Comparison of ENCODE assay signal across 8 cellular contexts in the genomic region with DNA sequence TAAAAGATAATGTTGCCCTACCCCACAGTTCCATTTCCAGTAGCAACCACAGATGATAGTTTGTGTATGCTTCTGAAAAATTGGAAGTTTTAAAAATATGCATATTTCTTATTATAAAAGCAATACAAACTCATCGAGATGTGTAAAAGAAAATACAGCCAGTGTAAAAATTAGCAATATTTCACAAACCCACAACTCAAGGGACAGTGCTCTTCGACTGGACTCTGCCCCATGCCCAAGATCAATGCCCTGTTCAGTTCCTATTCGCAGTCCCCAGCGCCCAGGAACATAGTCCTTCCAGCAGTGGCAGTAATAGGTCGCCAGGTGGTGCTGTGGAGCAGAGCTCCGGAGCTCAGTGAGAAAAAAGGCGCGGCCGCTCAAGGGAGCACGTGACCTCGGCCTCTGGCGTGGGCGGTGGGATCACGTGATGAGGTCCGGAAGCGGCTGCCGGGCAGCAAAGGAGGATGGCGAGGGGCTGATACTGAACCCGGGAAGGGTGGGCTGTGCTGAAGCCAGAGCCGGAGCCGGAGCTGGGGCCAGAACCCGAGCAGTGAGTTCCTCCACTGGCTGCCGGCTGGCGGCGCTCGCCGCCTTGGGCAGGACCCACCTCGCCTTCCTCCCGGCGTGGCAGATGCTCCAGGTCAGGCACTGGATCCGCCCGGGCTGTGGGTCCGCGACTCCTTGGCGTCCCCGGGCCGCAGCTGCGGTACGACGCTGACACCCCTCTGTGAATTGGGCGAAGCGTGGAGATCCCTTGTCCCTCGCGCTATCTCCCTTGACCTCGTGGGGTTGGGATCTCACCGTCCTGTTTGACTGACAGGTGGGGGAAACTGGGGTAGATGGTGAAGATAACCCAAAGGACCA. TPM values are rescaled to one million over a fixed set of nuclear protein-coding genes. Genes with fewer than 3 reads are reported as not detected.
A peak's percentile ranks its signal among the peaks of the same experiment; 100 is the strongest.
DNase-seq lines count a peak whose midpoint lies in the region; ATAC-seq, FAIRE-seq and TF ChIP-seq lines count a peak whose summit lies in the region.

A gene (plus strand): TSS at position 430 of the 864 bp plus-strand sequence. CDS start 11,190 bp downstream, outside the sequence.

- peak; percentile 96 for TF ChIP-seq CTCF in HepG2 (CRISPR knock-in tag; IDR thresholded peaks at IDR 0.05)

- no TSS peak for BruUV-seq in HepG2 (replicated peaks; lab: Mats Ljungman, UMichigan)

- peak; percentile 81 for ATAC-seq in GM19328 (IDR thresholded peaks at IDR 0.05; ENCODE audit: unreplicated experiment)
- ATAC-seq in HG03469 (IDR thresholded peaks at IDR 0.05; ENCODE audit: unreplicated experiment): peak; percentile 47
- ATAC-seq in HepG2: peak; percentile 90

- no peaks in the 10 kb centered on the region; a peak in 1 of 5 replicates for H3K27me3 ChIP-seq in HepG2 (ENCODE audit: control insufficient read depth in 1 of 2, insufficient read depth in 2 of 2, low read length in 2 of 2)

- intact Hi-C loops in HepG2 (cut with micrococcal nuclease; ENCODE audit: unreplicated experiment): loop anchor here (1.0 to 5.0 kb wide), 6 partner anchors 16 to 310 kb away; a partner anchor contains a TSS

- H3K9me3 ChIP-seq in HepG2 (ENCODE audit: low read length): no peaks in the 10 kb centered on the region

- DNase-seq in CD1c-positive myeloid dendritic cell (ENCODE audit: extremely low spot score) (peak; percentile 98), NCI-H526 (lab: John Stamatoyannopoulos, UW) (peak; percentile 86 to 95), dermis blood vessel endothelial cell (peak; percentile 92), HepG2 (ENCODE audit: low spot score) (peak; percentile 84)
- DNase-seq in activated CD4-positive, alpha-beta T cell treated with anti-CD3 and anti-CD28 coated beads, Interleukin-2, amount 50 U/mL, for 1 hour: peak; percentile 91
- peak; percentile 98 for DNase-seq in stimulated activated CD4-positive, alpha-beta T cell treated with anti-CD3 and anti-CD28 coated beads, Interleukin-4, amount 100 ng/mL, for 1 hour

- H3K79me2 ChIP-seq in HepG2 (ENCODE audit: insufficient read depth, low read length): peaks cover 4% of the 10 kb centered on the region

- peak within 1 kb of the TSS; percentile 72 for H3K9ac ChIP-seq in HepG2 (ENCODE audit: insufficient read depth, low read depth, low read length)

- POLR2A ChIA-PET in HepG2 (lab: Yijun Ruan, JAX): interaction anchor here (0.6 to 1.8 kb wide), 7 partner anchors 10 to 324 kb away, joined by 3 to 10 read pairs (median 5); a partner anchor contains a TSS

- H2AFZ ChIP-seq in HepG2 (ENCODE audit: low read length): peak within 1 kb of the TSS; percentile 90

- 0% methylated on average over 9 of the region's 46 CpGs for WGBS in HepG2 (ENCODE audit: low lambda C conversion rate)

- no peak within 1 kb of the TSS for H3K27ac ChIP-seq in HepG2 (ENCODE audit: extremely low read length, insufficient read depth, low read length)

- peak within 1 kb of the TSS; percentile 79 to 94 (median 94) for H3K4me3 ChIP-seq in HepG2 (replicated peaks in 1 of 3; ENCODE audit: insufficient read depth in 1 of 3, low read depth in 2 of 3, low read length in 3 of 3)

- H3K36me3 ChIP-seq in HepG2 (replicated peaks in 1 of 2; ENCODE audit: control insufficient read depth in 1 of 2, insufficient read depth in 2 of 2, low read length in 2 of 2): no peaks in the 10 kb centered on the region

- H3K4me2 ChIP-seq in HepG2 (ENCODE audit: low read depth, low read length): peak within 1 kb of the TSS; percentile 97

- in situ Hi-C loops in HepG2 (cut with HindIII; ENCODE audit: extremely low pct_ligation_motif_present, low pct_unique_long_range_greater_than_20kb): loop anchor here (5.0 to 25.0 kb wide), 3 partner anchors 55 to 290 kb away; no protein-coding TSS in a partner anchor

- H3K4me1 ChIP-seq in HepG2 (ENCODE audit: insufficient read depth, low read length): peaks cover 52% of the 10 kb centered on the region

- CTCF ChIA-PET in HepG2 (lab: Yijun Ruan, JAX; ENCODE audit: low intra/inter-chr PET ratio, low total read pairs): interaction anchor here (2.1 to 2.6 kb wide), 3 partner anchors 16 to 205 kb away, joined by 15 to 37 read pairs (median 31); no protein-coding TSS in a partner anchor

- TF ChIP-seq RAD21 in HepG2 (CRISPR knock-in tag; IDR thresholded peaks at IDR 0.05): peak; percentile 96

- TF ChIP-seq EP300 in HepG2 (IDR thresholded peaks at IDR 0.05; ENCODE audit: low read depth in 2 of 2, low read length in 2 of 2): peak in 1 of 2 experiments; percentile 42; a peak in 1 of 4 replicates
- peak; percentile 21; the same call in 1 of the 2 replicates for TF ChIP-seq EP300 in HepG2 (CRISPR knock-in tag; IDR thresholded peaks at IDR 0.05; ENCODE audit: borderline replicate concordance)

- peak; percentile 80 for FAIRE-seq in HepG2 (lab: Jason Lieb, UNC)

- no peaks in the 10 kb centered on the region for H4K20me1 ChIP-seq in HepG2 (ENCODE audit: insufficient read depth, low read length)

- TF ChIP-seq POLR2A in HepG2 (IDR thresholded peaks at IDR 0.05; ENCODE audit: insufficient read depth in 1 of 2, low read depth in 2 of 2, low read length in 2 of 2): peak; percentile 54 to 69; a peak in 3 of 4 replicates

TF ChIP-seq in HepG2, 621 proteins besides CTCF, POLR2A, EP300 and RAD21 (continues in another document):
- TF ChIP-seq FOXK1 (CRISPR knock-in tag; IDR thresholded peaks at IDR 0.05; ENCODE audit: borderline replicate concordance, low read depth): peak; percentile 77
- TF ChIP-seq, protein P1, sequence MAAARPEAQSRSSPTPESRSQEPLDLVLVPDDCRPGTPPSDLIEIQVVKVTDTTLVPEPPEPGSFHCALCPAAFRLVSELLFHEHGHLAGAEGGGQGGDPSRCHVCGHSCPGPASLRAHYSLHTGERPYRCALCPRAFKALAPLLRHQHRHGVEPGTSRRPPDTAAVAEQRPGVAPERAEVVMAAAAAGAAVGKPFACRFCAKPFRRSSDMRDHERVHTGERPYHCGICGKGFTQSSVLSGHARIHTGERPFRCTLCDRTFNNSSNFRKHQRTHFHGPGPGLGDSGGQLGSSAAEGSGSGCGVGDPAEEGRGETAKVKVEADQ (CRISPR knock-in tag; IDR thresholded peaks at IDR 0.05; ENCODE audit: borderline replicate concordance): peak; percentile 29; the same call in 1 of the 2 replicates
- peak; percentile 72 for TF ChIP-seq PHF8 (CRISPR knock-in tag; IDR thresholded peaks at IDR 0.05)
- TF ChIP-seq, protein P2, sequence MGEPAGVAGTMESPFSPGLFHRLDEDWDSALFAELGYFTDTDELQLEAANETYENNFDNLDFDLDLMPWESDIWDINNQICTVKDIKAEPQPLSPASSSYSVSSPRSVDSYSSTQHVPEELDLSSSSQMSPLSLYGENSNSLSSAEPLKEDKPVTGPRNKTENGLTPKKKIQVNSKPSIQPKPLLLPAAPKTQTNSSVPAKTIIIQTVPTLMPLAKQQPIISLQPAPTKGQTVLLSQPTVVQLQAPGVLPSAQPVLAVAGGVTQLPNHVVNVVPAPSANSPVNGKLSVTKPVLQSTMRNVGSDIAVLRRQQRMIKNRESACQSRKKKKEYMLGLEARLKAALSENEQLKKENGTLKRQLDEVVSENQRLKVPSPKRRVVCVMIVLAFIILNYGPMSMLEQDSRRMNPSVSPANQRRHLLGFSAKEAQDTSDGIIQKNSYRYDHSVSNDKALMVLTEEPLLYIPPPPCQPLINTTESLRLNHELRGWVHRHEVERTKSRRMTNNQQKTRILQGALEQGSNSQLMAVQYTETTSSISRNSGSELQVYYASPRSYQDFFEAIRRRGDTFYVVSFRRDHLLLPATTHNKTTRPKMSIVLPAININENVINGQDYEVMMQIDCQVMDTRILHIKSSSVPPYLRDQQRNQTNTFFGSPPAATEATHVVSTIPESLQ (CRISPR knock-in tag; conservative IDR thresholded peaks at IDR 0.05): no peak
- TF ChIP-seq, protein P3, sequence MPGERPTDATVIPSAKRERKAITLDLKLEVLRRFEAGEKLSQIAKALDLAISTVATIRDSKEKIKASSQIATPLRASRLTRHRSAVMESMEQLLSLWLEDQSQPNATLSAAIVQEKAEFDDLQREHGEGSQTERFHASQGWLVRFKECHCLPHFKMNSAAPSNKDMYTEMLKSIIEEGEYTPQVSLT (CRISPR knock-in tag; IDR thresholded peaks at IDR 0.05; ENCODE audit: borderline replicate concordance, low read depth): no peak
- TF ChIP-seq SUZ12 (IDR thresholded peaks at IDR 0.05; ENCODE audit: low read depth, low read length): no peak
- peak; percentile 80; the same call in 1 of the 2 replicates for TF ChIP-seq AHR (CRISPR knock-in tag; IDR thresholded peaks at IDR 0.05)

RNA-seq across cellular contexts. Expression of the gene that starts here (rescaled TPM):
- total RNA-seq in dermis blood vessel endothelial cell (2.7 and 3.6 TPM in 2 replicates), HepG2 (2016; rRNA removed; fragmentation: Illumina TruSeq; extraction: Trizol) (5.5 and 8.0 TPM in 2 replicates)
- total RNA-seq in HepG2 (2016; cell fraction: cytosol; rRNA removed; fragmentation: Illumina TruSeq; extraction: Trizol; ENCODE audit: low read depth): 2.2 TPM in 2 replicates
- 5.3 and 6.0 TPM in 2 replicates for total RNA-seq in HepG2 (2016; cell fraction: insoluble cytoplasmic fraction; rRNA removed; fragmentation: Illumina TruSeq; extraction: Trizol)
- total RNA-seq in HepG2 (2016; cell fraction: membrane; rRNA removed; fragmentation: Illumina TruSeq; extraction: Trizol): 5.7 and 6.6 TPM in 2 replicates
- total RNA-seq in HepG2 (2016; cell fraction: nucleus; rRNA removed; fragmentation: Illumina TruSeq; extraction: Trizol): 9.8 and 12.7 TPM in 2 replicates
- 8.5 and 8.9 TPM in 2 replicates for polyA plus RNA-seq in HepG2 (2011; rRNA removed)
- 4.8 and 5.0 TPM in 2 replicates for polyA plus RNA-seq in HepG2 (2011; cell fraction: cytosol; rRNA removed)
- 12.0 and 12.4 TPM in 2 replicates for polyA plus RNA-seq in HepG2 (2011; cell fraction: nucleus; rRNA removed)
- polyA plus RNA-seq in HepG2 (2012): 5.1 and 5.5 TPM in 2 replicates
- 0.78 and 1.0 TPM in 2 replicates for polyA plus RNA-seq in HepG2 (2016; cell fraction: cytosol; fragmentation: Illumina TruSeq; extraction: Trizol; ENCODE audit: low read depth)
- polyA plus RNA-seq in HepG2 (2016; cell fraction: insoluble cytoplasmic fraction; fragmentation: Illumina TruSeq; extraction: Trizol; ENCODE audit: low read depth): 4.5 and 5.2 TPM in 2 replicates
- 2.0 and 2.2 TPM in 2 replicates for polyA plus RNA-seq in HepG2 (2016; cell fraction: membrane; fragmentation: Illumina TruSeq; extraction: Trizol; ENCODE audit: low read depth)
- polyA plus RNA-seq in HepG2 (2016; cell fraction: nucleus; fragmentation: Illumina TruSeq; extraction: Trizol; ENCODE audit: insufficient read depth, low read depth): 11.5 and 12.1 TPM in 2 replicates
- polyA minus RNA-seq in HepG2 (2011; rRNA and poly(A)+ RNA removed; ENCODE audit: low replicate concordance): 24.5 and 41.7 TPM in 2 replicates
- 7.5 and 9.8 TPM in 2 replicates for polyA minus RNA-seq in HepG2 (2011; cell fraction: cytosol; rRNA and poly(A)+ RNA removed)
- 14.4 and 14.7 TPM in 2 replicates for polyA minus RNA-seq in HepG2 (2011; cell fraction: nucleus; rRNA and poly(A)+ RNA removed)
